In the genomic region with DNA sequence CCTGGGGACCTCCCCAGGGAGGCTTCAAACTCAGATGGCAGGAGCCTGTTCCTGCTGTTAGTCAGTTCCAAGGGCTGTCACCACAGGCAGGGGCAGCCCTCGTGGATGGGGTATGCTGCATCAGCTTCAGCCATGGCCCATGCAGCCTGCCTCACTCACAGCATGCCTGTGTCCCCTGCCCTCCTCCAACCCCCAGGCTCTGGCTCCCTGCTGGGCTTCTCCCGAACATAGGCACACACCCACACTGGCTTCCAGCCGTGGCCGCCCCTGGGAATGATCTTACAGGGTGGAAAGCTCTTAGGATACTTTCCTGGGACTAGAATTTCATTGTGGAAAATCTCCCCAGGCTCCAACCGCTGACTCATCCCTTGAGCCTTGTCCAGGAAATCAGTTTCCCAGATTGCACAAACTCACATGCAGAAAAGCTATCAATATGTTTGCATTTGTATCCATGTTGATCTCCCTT, we compare ENCODE assay signal across 15 cellular contexts.
A peak's percentile ranks its signal among the peaks of the same experiment; 100 is the strongest.
DNase-seq lines count a peak whose midpoint lies in the region; ATAC-seq, FAIRE-seq and TF ChIP-seq lines count a peak whose summit lies in the region.
"Had no signal": no experiment of that assay in that cellular context is flagged by ENCODE, and none has a peak within 500 bp of the region (broad histone marks: within the 10 kb centered on the region; RNA-seq: fewer than 3 reads in every experiment).

No MANE protein-coding gene starts in this region.

- no peak for TF ChIP-seq EP300 in Ishikawa (IDR thresholded peaks at IDR 0.05; ENCODE audit: borderline replicate concordance)

- H3K9me3 ChIP-seq in mesodermal cell (ENCODE audit: control insufficient read depth, low read length): no peaks in the 10 kb centered on the region
- H3K9me3 ChIP-seq: adrenal gland had no signal

- no peaks in the 10 kb centered on the region for H3K36me3 ChIP-seq in bronchial epithelial cell (ENCODE audit: control insufficient read depth, insufficient read depth, low read length)
- no peaks in the 10 kb centered on the region for H3K36me3 ChIP-seq in mesodermal cell (ENCODE audit: control insufficient read depth, insufficient read depth, low read length)
- H3K36me3 ChIP-seq: adrenal gland, neural progenitor cell had no signal

- DNase-seq in EH (ENCODE audit: low read depth) (peak; percentile 94), bronchial epithelial cell (ENCODE audit: low read depth) (peak; percentile 63), substantia nigra (lab: John Stamatoyannopoulos, UW) (no peak), middle frontal gyrus (ENCODE audit: extremely low spot score, low spot score) (no peak), NCI-H2081 (lab: John Stamatoyannopoulos, UW) (no peak)
- DNase-seq: activated T-cell treated with anti-CD3 and anti-CD28 coated beads, Interleukin-2, amount 50 U/mL, for 48 hours; adrenal gland; dorsolateral prefrontal cortex; MV-4-11; SW 1271 had no signal

- H3K4me3 ChIP-seq in bronchial epithelial cell (ENCODE audit: low read depth, low read length) (no peak overlapping the region), mesodermal cell (ENCODE audit: extremely low read depth, insufficient read depth, low read length, poor library complexity, severe bottlenecking) (no peak overlapping the region)
- H3K4me3 ChIP-seq: adrenal gland, dorsolateral prefrontal cortex, neural progenitor cell had no signal

- no peak for ATAC-seq in GM18517 (IDR thresholded peaks at IDR 0.05; ENCODE audit: unreplicated experiment)
- ATAC-seq: activated CD4-positive, CD25-positive, alpha-beta regulatory T cell treated with anti-CD3 and anti-CD28 coated beads, Interleukin-2, amount 50 U/mL, for 24 hours had no signal

- WGBS in mesodermal cell (ENCODE audit: insufficient coverage in 2 of 2), 2 experiments: 75 to 80% methylated on average over 3 to 4 of the region's 5 CpGs

- TF ChIP-seq RAD21 in Ishikawa (IDR thresholded peaks at IDR 0.05; ENCODE audit: low read depth): no peak

- no peak for FAIRE-seq in bronchial epithelial cell (lab: Jason Lieb, UNC)

- H3K27me3 ChIP-seq in bronchial epithelial cell (ENCODE audit: control insufficient read depth, insufficient read depth, low read length): peaks cover 1% of the 10 kb centered on the region
- H3K27me3 ChIP-seq: adrenal gland, dorsolateral prefrontal cortex, neural progenitor cell had no signal

- no peak for TF ChIP-seq CTCF in bronchial epithelial cell (IDR thresholded peaks at IDR 0.05; ENCODE audit: insufficient read depth, low read length, severe bottlenecking)

- H3K27ac ChIP-seq in mesodermal cell (ENCODE audit: low read depth, low read length, severe bottlenecking) (peak overlapping the region; percentile 8), substantia nigra (ENCODE audit: low read depth, low read length, poor library complexity, severe bottlenecking) (no peak overlapping the region)
- H3K27ac ChIP-seq: adrenal gland, dorsolateral prefrontal cortex, neural progenitor cell had no signal

- H3K4me1 ChIP-seq in mesodermal cell (ENCODE audit: control insufficient read depth, insufficient read depth, low read length, poor library complexity, severe bottlenecking): peaks cover 21% of the 10 kb centered on the region
- H3K4me1 ChIP-seq: adrenal gland, neural progenitor cell had no signal

TF ChIP-seq in Ishikawa, 13 proteins besides CTCF, POLR2A, EP300 and RAD21:
- TF ChIP-seq TCF12 (IDR thresholded peaks at IDR 0.05; ENCODE audit: low read depth): 0 out of 2 replicates have a peak, but pooled peaks have one; percentile 22
- no peak for TF ChIP-seq FOXM1 (IDR thresholded peaks at IDR 0.05; ENCODE audit: borderline replicate concordance, low read depth)

Comparison
In these comparisons a context has a peak if more than half of its experiments do, and no peak if none do; other contexts are left out.
1. DNase-seq: peak in EH (single experiment) and bronchial epithelial cell (single experiment); none in substantia nigra (0 of 49), middle frontal gyrus (single experiment) and NCI-H2081 (0 of 2).